20 cellular contexts compared by ENCODE assay signal in genomic region chr2:97654324-97654723, GRCh38.
DNase-seq lines count a peak whose midpoint lies in the region; TF ChIP-seq lines count a peak whose summit lies in the region.
"Had no signal": no experiment of that assay in that cellular context is flagged by ENCODE, and none has a peak within 500 bp of the region (broad histone marks: within the 10 kb centered on the region; RNA-seq: fewer than 3 reads in every experiment).

No MANE protein-coding gene starts in this region.

- H3K4me3 Mint-ChIP-seq in T-helper 1 cell treated with Interleukin-12 subunit alpha and Interleukin-12 subunit beta and Interleukin-4 antibody, amounts not matched to agents 30 μg/mL and 1 μg/mL, for 36 hours: no peak overlapping the region
- H3K4me3 Mint-ChIP-seq in nephron progenitor cell: no peak overlapping the region
- H3K4me3 Mint-ChIP-seq: activated CD4-positive, alpha-beta T cell treated with anti-CD3 and anti-CD28 coated beads, Interleukin-2, amount 10 ng/mL, durations not matched to agents 7 days and 5 days had no signal

- DNase-seq in T-helper 1 cell (no peak), nephron progenitor cell (no peak), foreskin melanocyte (no peak), NCI-H2107 treated with DMSO at 0.1 percent for 48 hours (lab: John Stamatoyannopoulos, UW; ENCODE audit: unreplicated experiment) (no peak)
- DNase-seq in central memory CD4-positive, alpha-beta T cell: no peak
- DNase-seq: 8988T; activated CD4-positive, alpha-beta T cell treated with anti-CD3 and anti-CD28 coated beads, Interleukin-2, amount 10 ng/mL, durations not matched to agents 7 days and 5 days; activated naive CD4-positive, alpha-beta T cell treated with anti-CD3 and anti-CD28 coated beads, Interleukin-2, amount 50 U/mL, for 16 hours; DMS53; GDM1; heart right ventricle; mesendoderm; NCI-H1436; NCI-H526 treated with DMSO at 0.1 percent for 48 hours; occipital lobe; SJCRH30; substantia nigra had no signal

- H3K9me3 Mint-ChIP-seq in T-helper 1 cell treated with Interleukin-12 subunit alpha and Interleukin-12 subunit beta and Interleukin-4 antibody, amounts not matched to agents 30 μg/mL and 1 μg/mL, for 36 hours: no peaks in the 10 kb centered on the region
- peaks cover 31% of the 10 kb centered on the region for H3K9me3 Mint-ChIP-seq in nephron progenitor cell
- H3K9me3 Mint-ChIP-seq: activated CD4-positive, alpha-beta T cell treated with anti-CD3 and anti-CD28 coated beads, Interleukin-2, amount 10 ng/mL, durations not matched to agents 7 days and 5 days had no signal

- peak overlapping the region; percentile 78 for H3K27ac Mint-ChIP-seq in T-helper 1 cell treated with Interleukin-12 subunit alpha and Interleukin-12 subunit beta and Interleukin-4 antibody, amounts not matched to agents 30 μg/mL and 1 μg/mL, for 36 hours
- peak overlapping the region; percentile 40 for H3K27ac Mint-ChIP-seq in nephron progenitor cell
- H3K27ac Mint-ChIP-seq: activated CD4-positive, alpha-beta T cell treated with anti-CD3 and anti-CD28 coated beads, Interleukin-2, amount 10 ng/mL, durations not matched to agents 7 days and 5 days had no signal

- TF ChIP-seq POLR2A in GM15510 (IDR thresholded peaks at IDR 0.05; ENCODE audit: borderline replicate concordance, extremely low read depth, insufficient read length): peak; percentile 1

- peaks cover 38% of the 10 kb centered on the region for H3K36me3 Mint-ChIP-seq in T-helper 1 cell treated with Interleukin-12 subunit alpha and Interleukin-12 subunit beta and Interleukin-4 antibody, amounts not matched to agents 30 μg/mL and 1 μg/mL, for 36 hours (ENCODE audit: low read depth)
- H3K36me3 Mint-ChIP-seq in nephron progenitor cell (ENCODE audit: low read depth): peaks cover 74% of the 10 kb centered on the region

- peak overlapping the region; percentile 57 for H3K27ac ChIP-seq in angular gyrus (ENCODE audit: low read depth, low read length)
- H3K27ac ChIP-seq: heart right ventricle, SJCRH30 had no signal

- peaks cover 11% of the 10 kb centered on the region for H3K4me1 Mint-ChIP-seq in T-helper 1 cell treated with Interleukin-12 subunit alpha and Interleukin-12 subunit beta and Interleukin-4 antibody, amounts not matched to agents 30 μg/mL and 1 μg/mL, for 36 hours (ENCODE audit: low read depth)
- H3K4me1 Mint-ChIP-seq in nephron progenitor cell: no peaks in the 10 kb centered on the region
- H3K4me1 Mint-ChIP-seq: activated CD4-positive, alpha-beta T cell treated with anti-CD3 and anti-CD28 coated beads, Interleukin-2, amount 10 ng/mL, durations not matched to agents 7 days and 5 days had no signal

- no peaks in the 10 kb centered on the region for H3K27me3 Mint-ChIP-seq in T-helper 1 cell treated with Interleukin-12 subunit alpha and Interleukin-12 subunit beta and Interleukin-4 antibody, amounts not matched to agents 30 μg/mL and 1 μg/mL, for 36 hours (ENCODE audit: low read depth)
- no peaks in the 10 kb centered on the region for H3K27me3 Mint-ChIP-seq in nephron progenitor cell (ENCODE audit: low read depth, poor library complexity)
- H3K27me3 Mint-ChIP-seq: activated CD4-positive, alpha-beta T cell treated with anti-CD3 and anti-CD28 coated beads, Interleukin-2, amount 10 ng/mL, durations not matched to agents 7 days and 5 days had no signal

- no peak for TF ChIP-seq CTCF in nephron progenitor cell (IDR thresholded peaks at IDR 0.05)
